Comparison of ENCODE assay signal across 2 cellular contexts in the genomic region with DNA sequence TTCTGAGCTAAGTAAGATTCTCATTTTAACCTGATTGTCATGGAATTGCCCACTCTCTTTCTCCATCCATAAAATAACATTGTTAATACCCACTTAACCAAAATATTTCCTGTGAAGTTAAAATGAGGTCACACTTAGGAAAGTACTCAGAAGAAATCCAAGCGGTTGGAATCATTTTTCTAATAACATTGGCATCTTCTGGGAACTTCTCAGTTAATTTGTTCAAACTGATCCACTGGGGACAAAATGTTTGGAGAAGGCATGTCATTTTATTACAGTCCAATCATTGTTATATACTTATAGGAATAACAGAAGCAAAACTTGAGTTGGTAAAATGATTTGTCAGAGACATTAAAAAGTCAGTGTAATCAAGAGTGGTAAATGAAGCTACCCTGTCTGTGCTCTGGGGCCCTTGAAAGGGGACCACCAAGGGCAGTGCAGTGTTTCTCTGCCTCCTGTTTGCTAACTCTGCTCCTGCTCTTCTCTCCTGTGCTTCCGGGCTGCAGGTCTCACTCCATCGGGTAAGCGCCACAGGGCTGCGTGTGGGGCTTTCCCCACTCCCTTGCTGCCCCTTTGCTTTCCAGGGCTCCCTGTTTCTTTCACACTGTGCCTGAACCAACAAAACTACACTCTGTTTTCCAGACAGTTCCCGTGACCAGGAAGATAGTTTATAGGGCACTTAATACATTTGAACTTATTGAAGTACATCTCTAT.
A peak's percentile ranks its signal among the peaks of the same experiment; 100 is the strongest.
TF ChIP-seq lines count a peak whose summit lies in the region.

No MANE protein-coding gene starts in this region.

TF ChIP-seq in HEK293, 187 proteins besides CTCF, POLR2A, EP300 and RAD21 (continued from another document):
- TF ChIP-seq, protein P1, sequence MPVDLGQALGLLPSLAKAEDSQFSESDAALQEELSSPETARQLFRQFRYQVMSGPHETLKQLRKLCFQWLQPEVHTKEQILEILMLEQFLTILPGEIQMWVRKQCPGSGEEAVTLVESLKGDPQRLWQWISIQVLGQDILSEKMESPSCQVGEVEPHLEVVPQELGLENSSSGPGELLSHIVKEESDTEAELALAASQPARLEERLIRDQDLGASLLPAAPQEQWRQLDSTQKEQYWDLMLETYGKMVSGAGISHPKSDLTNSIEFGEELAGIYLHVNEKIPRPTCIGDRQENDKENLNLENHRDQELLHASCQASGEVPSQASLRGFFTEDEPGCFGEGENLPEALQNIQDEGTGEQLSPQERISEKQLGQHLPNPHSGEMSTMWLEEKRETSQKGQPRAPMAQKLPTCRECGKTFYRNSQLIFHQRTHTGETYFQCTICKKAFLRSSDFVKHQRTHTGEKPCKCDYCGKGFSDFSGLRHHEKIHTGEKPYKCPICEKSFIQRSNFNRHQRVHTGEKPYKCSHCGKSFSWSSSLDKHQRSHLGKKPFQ (tag by site-specific recombination; IDR thresholded peaks at IDR 0.05), result no peak
- TF ChIP-seq, protein P2, sequence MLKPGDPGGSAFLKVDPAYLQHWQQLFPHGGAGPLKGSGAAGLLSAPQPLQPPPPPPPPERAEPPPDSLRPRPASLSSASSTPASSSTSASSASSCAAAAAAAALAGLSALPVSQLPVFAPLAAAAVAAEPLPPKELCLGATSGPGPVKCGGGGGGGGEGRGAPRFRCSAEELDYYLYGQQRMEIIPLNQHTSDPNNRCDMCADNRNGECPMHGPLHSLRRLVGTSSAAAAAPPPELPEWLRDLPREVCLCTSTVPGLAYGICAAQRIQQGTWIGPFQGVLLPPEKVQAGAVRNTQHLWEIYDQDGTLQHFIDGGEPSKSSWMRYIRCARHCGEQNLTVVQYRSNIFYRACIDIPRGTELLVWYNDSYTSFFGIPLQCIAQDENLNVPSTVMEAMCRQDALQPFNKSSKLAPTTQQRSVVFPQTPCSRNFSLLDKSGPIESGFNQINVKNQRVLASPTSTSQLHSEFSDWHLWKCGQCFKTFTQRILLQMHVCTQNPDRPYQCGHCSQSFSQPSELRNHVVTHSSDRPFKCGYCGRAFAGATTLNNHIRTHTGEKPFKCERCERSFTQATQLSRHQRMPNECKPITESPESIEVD (tag by site-specific recombination; IDR thresholded peaks at IDR 0.05), result peak; percentile 54; the same call in 1 of the 2 replicates
- TF ChIP-seq PRDM1 (tag by site-specific recombination; IDR thresholded peaks at IDR 0.05), result no peak
- TF ChIP-seq, protein P3, sequence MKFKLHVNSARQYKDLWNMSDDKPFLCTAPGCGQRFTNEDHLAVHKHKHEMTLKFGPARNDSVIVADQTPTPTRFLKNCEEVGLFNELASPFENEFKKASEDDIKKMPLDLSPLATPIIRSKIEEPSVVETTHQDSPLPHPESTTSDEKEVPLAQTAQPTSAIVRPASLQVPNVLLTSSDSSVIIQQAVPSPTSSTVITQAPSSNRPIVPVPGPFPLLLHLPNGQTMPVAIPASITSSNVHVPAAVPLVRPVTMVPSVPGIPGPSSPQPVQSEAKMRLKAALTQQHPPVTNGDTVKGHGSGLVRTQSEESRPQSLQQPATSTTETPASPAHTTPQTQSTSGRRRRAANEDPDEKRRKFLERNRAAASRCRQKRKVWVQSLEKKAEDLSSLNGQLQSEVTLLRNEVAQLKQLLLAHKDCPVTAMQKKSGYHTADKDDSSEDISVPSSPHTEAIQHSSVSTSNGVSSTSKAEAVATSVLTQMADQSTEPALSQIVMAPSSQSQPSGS (tag by site-specific recombination; IDR thresholded peaks at IDR 0.05; ENCODE audit: low read depth), result 0 out of 2 replicates have a peak, but pooled peaks have one; percentile 9

TF ChIP-seq in SK-N-SH, 30 proteins besides CTCF, POLR2A, EP300 and RAD21 (continued from another document):
- no peak for TF ChIP-seq SMC3 (IDR thresholded peaks at IDR 0.05; ENCODE audit: low read depth, low read length)
- TF ChIP-seq RXRA (IDR thresholded peaks at IDR 0.05; ENCODE audit: borderline replicate concordance, low read depth), result no peak
- no peak for TF ChIP-seq FOXJ3 (CRISPR knock-in tag; IDR thresholded peaks at IDR 0.05)
- no peak for TF ChIP-seq TEAD4 (IDR thresholded peaks at IDR 0.05; ENCODE audit: borderline replicate concordance, insufficient read depth)
- no peak for TF ChIP-seq POLR2AphosphoS5 (IDR thresholded peaks at IDR 0.05; ENCODE audit: low read depth, low read length)
- no peak for TF ChIP-seq RFX5 (IDR thresholded peaks at IDR 0.05; ENCODE audit: low read length)
- TF ChIP-seq GABPA (IDR thresholded peaks at IDR 0.05; ENCODE audit: low read depth), result no peak
